ENCODE assay signal across 8 cellular contexts in the genomic region with DNA sequence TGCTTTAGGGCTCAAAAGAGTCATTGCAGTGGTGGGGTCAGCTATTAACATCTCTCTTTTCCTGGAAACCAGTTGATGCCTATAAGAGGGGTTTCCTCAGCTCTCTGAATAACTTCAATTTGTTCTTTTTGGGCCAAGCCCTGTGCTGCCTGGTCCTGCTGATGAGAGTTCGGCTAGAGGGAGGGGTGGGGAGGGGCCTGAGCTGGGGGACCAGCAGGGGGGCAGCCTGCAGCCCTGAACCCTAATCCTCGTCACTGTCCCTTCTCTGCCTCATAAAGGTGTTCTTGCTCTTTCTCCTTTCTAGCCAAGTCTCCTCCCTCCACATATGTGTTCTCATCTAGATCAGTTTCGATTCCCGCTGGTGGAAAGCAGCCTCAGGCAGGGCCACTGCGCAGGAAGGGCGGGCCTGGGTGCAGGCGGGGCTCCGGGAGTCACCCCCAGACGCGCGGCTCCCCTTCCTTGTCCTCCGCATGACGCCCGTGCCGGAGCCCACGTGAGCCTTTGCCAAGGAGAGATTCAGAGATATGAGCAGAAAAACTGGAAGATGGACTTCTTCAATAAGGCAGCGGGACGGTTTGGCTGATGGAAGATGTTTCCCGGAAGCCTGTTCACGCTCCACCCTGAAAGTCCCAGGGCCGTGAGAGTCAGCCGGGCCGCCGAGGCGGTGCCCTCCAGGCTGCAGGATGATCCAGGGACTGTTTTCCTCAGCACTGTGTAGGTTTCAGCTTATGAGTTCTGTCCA. TPM values are rescaled to one million over a fixed set of nuclear protein-coding genes. Genes with fewer than 3 reads are reported as not detected.
DNase-seq lines count a peak whose midpoint lies in the region; ATAC-seq and TF ChIP-seq lines count a peak whose summit lies in the region.

No MANE protein-coding gene starts in this region.

- TF ChIP-seq RAD21 in IMR-90 (IDR thresholded peaks at IDR 0.05; ENCODE audit: low read length), result no peak

- H3K79me2 ChIP-seq in fibroblast of lung (ENCODE audit: control insufficient read depth, insufficient read depth, low read length), result no peaks in the 10 kb centered on the region

- peak overlapping the region; percentile 97; the same call in 1 of the 2 replicates for H3K23ac ChIP-seq in IMR-90 (ENCODE audit: low read depth, low read length)

- peak overlapping the region; percentile 99 for H3K14ac ChIP-seq in IMR-90 (replicated peaks; ENCODE audit: low read depth, low read length)

- H3K4me1 ChIP-seq in Caco-2 (peaks cover 8% of the 10 kb centered on the region; the same call in 1 of the 2 replicates), IMR-90 (ENCODE audit: control insufficient read depth, insufficient read depth, low read length) (0 out of 2 replicates have a peak, but pooled peaks cover 2% of the 10 kb centered on the region), fibroblast of lung (ENCODE audit: control insufficient read depth, extremely low read depth, insufficient read depth, low read length) (no peaks in the 10 kb centered on the region)
- H3K4me1 ChIP-seq in naive thymus-derived CD4-positive, alpha-beta T cell (ENCODE audit: control insufficient read depth in 2 of 2, insufficient read depth in 2 of 2, low read length in 2 of 2), result peaks cover 6 to 7% of the 10 kb centered on the region in 2 donors

- H3K9ac ChIP-seq in IMR-90 (ENCODE audit: low read depth, low read length), result peak overlapping the region; percentile 61
- H3K9ac ChIP-seq in fibroblast of lung (ENCODE audit: insufficient read depth, low read length), result peak overlapping the region; percentile 74

- H3K9me1 ChIP-seq in IMR-90 (ENCODE audit: insufficient read depth, low read length), result peaks cover 2% of the 10 kb centered on the region; the same call in 1 of the 2 replicates

- no peaks in the 10 kb centered on the region for H4K20me1 ChIP-seq in IMR-90 (ENCODE audit: insufficient read depth, low read length)
- no peaks in the 10 kb centered on the region for H4K20me1 ChIP-seq in fibroblast of lung (ENCODE audit: control insufficient read depth, extremely low read depth, insufficient read depth, low read length)

- peak overlapping the region; percentile 94 for H2BK120ac ChIP-seq in IMR-90 (ENCODE audit: low read depth, low read length)

- peaks cover 0 to 5% of the 10 kb centered on the region in 2 experiments; a peak in 2 of 4 replicates for H3K79me1 ChIP-seq in IMR-90 (ENCODE audit: low read depth in 1 of 2, low read length in 2 of 2)

- no peaks in the 10 kb centered on the region for H3K27me3 ChIP-seq in Caco-2 (replicated peaks; ENCODE audit: control insufficient read depth, insufficient read depth, low read length)
- no peaks in the 10 kb centered on the region for H3K27me3 ChIP-seq in IMR-90 (ENCODE audit: control insufficient read depth, insufficient read depth, low read length)
- no peaks in the 10 kb centered on the region for H3K27me3 ChIP-seq in fibroblast of lung (ENCODE audit: control insufficient read depth, insufficient read depth, low read length)
- no peaks in the 10 kb centered on the region for H3K27me3 ChIP-seq in naive thymus-derived CD4-positive, alpha-beta T cell (ENCODE audit: control insufficient read depth in 2 of 2, insufficient read depth in 2 of 2, low read length in 2 of 2)

- BruUV-seq in Caco-2 (replicated peaks; lab: Mats Ljungman, UMichigan), result no TSS peak
- BruUV-seq in IMR-90 (replicated peaks; lab: Mats Ljungman, UMichigan), result no TSS peak

- POLR2A ChIA-PET in Caco-2 (lab: Charles Lee) (interaction anchor here (0.6 kb wide), 1 partner anchor 11 kb away, joined by 3 read pairs; no protein-coding TSS in a partner anchor), IMR-90 (lab: Charles Lee; ENCODE audit: unreplicated experiment) (interaction anchor here (0.7 kb wide), 1 partner anchor 120 kb away, joined by 4 read pairs; the partner anchor contains the start of gene LRRC37B)
- POLR2A ChIA-PET in naive thymus-derived CD4-positive, alpha-beta T cell (lab: Charles Lee), result interaction anchor here (1.0 to 5.6 kb wide), 5 partner anchors 12 to 120 kb away, joined by 3 to 45 read pairs (median 5); partner anchors contain the start of genes LRRC37B and RHOT1

- dilution Hi-C loops in IMR-90 (cut with HindIII; ENCODE audit: low sequenced_read_pairs, unreplicated experiment), result no loop called here

- peak overlapping the region; percentile 99 for H3K4ac ChIP-seq in IMR-90 (ENCODE audit: low read depth, low read length)

- peak overlapping the region; percentile 49 for H3K27ac Mint-ChIP-seq in Caco-2 (ENCODE audit: unreplicated experiment)
- peak overlapping the region; percentile 91 for H3K27ac Mint-ChIP-seq in activated T-helper 1 cell treated with anti-CD3 and anti-CD28 coated beads, Interleukin-12 subunit alpha, Interleukin-12 subunit beta, Interleukin-2, Interleukin-4 antibody, amounts not matched to agents 30 ng/mL and 10 ng/mL and 1 ng/mL, durations not matched to agents 14 hours and 24 hours and 36 hours
- H3K27ac Mint-ChIP-seq in naive thymus-derived CD4-positive, alpha-beta T cell, result peak overlapping the region; percentile 96 to 100 (median 97)
- peak overlapping the region; percentile 93 for H3K27ac Mint-ChIP-seq in stimulated activated naive B cell treated with anti-CD40 and anti-IgM and Interleukin-4, amounts not matched to agents 10 μg/mL and 1 μg/mL and 100 μg/mL, for 72 hours

- peak overlapping the region; percentile 91 for H4K91ac ChIP-seq in IMR-90 (ENCODE audit: insufficient read depth, low read depth, low read length)

- TF ChIP-seq POLR2A in IMR-90 (IDR thresholded peaks at IDR 0.05; ENCODE audit: low read depth, low read length), result no peak; the same call in 1 of the 2 replicates

- H3K4me3 Mint-ChIP-seq in Caco-2 (ENCODE audit: unreplicated experiment), result peak overlapping the region; percentile 83
- H3K4me3 Mint-ChIP-seq in activated T-helper 1 cell treated with anti-CD3 and anti-CD28 coated beads, Interleukin-12 subunit alpha, Interleukin-12 subunit beta, Interleukin-2, Interleukin-4 antibody, amounts not matched to agents 30 ng/mL and 10 ng/mL and 1 ng/mL, durations not matched to agents 14 hours and 24 hours and 36 hours, result peak overlapping the region; percentile 93
- peak overlapping the region; percentile 94 to 99 (median 96) for H3K4me3 Mint-ChIP-seq in naive thymus-derived CD4-positive, alpha-beta T cell
- H3K4me3 Mint-ChIP-seq in stimulated activated naive B cell treated with anti-CD40 and anti-IgM and Interleukin-4, amounts not matched to agents 10 μg/mL and 1 μg/mL and 100 μg/mL, for 72 hours, result peak overlapping the region; percentile 91 to 95

- peak overlapping the region; percentile 95 for H2AK9ac ChIP-seq in IMR-90 (replicated peaks; ENCODE audit: low read depth, low read length, poor library complexity)

- WGBS in IMR-90 (ENCODE audit: extremely low coverage in 2 of 2, insufficient read length in 1 of 2), 2 experiments, result 0% methylated on average over 7 of the region's 25 CpGs; no CpG with 5 or more reads in 1 of the 2 experiments

- ATAC-seq in GM21447 (IDR thresholded peaks at IDR 0.05; ENCODE audit: unreplicated experiment) (peak; percentile 94), IMR-90 (ENCODE audit: low read depth) (peak; percentile 98)
- ATAC-seq in naive thymus-derived CD4-positive, alpha-beta T cell, result peak; percentile 100
- ATAC-seq in stimulated activated naive B cell treated with anti-CD40 and anti-IgM and Interleukin-4, amounts not matched to agents 10 μg/mL and 1 μg/mL and 100 μg/mL, for 72 hours (replicated peaks), result peak; percentile 98 to 99

- DNase-seq in Caco-2 (peak; percentile 72 to 78), IMR-90 (peak; percentile 54), RPMI7951 (ENCODE audit: low read depth) (peak; percentile 83), fibroblast of lung (ENCODE audit: low read depth in 2 of 2) (peak; percentile 71)
- DNase-seq in activated T-helper 1 cell treated with anti-CD3 and anti-CD28 coated beads, Interleukin-12 subunit alpha, Interleukin-12 subunit beta, Interleukin-2, Interleukin-4 antibody, amounts not matched to agents 30 ng/mL and 10 ng/mL and 1 ng/mL, durations not matched to agents 14 hours and 24 hours and 36 hours (ENCODE audit: low spot score), result peak; percentile 85
- peak; percentile 63 to 85 (median 82) for DNase-seq in naive thymus-derived CD4-positive, alpha-beta T cell
- DNase-seq in stimulated activated naive B cell treated with anti-CD40 and anti-IgM and Interleukin-4, amounts not matched to agents 10 μg/mL and 1 μg/mL and 100 μg/mL, for 72 hours, result peak; percentile 65

- no peaks in the 10 kb centered on the region for H3K9me3 Mint-ChIP-seq in Caco-2 (ENCODE audit: unreplicated experiment)
- H3K9me3 Mint-ChIP-seq in activated T-helper 1 cell treated with anti-CD3 and anti-CD28 coated beads, Interleukin-12 subunit alpha, Interleukin-12 subunit beta, Interleukin-2, Interleukin-4 antibody, amounts not matched to agents 30 ng/mL and 10 ng/mL and 1 ng/mL, durations not matched to agents 14 hours and 24 hours and 36 hours, result no peaks in the 10 kb centered on the region
- H3K9me3 Mint-ChIP-seq in naive thymus-derived CD4-positive, alpha-beta T cell, result no peaks in the 10 kb centered on the region
- H3K9me3 Mint-ChIP-seq in stimulated activated naive B cell treated with anti-CD40 and anti-IgM and Interleukin-4, amounts not matched to agents 10 μg/mL and 1 μg/mL and 100 μg/mL, for 72 hours, result peaks cover 0 to 2% of the 10 kb centered on the region in 2 donors

- peak overlapping the region; percentile 87 for H4K5ac ChIP-seq in IMR-90 (ENCODE audit: low read depth, low read length)

- H4K8ac ChIP-seq in IMR-90 (ENCODE audit: low read depth in 2 of 2, low read length in 2 of 2), result peak overlapping the region; percentile 86 to 95

- peak overlapping the region; percentile 98 for H2AFZ ChIP-seq in IMR-90 (replicated peaks; ENCODE audit: low read length, poor library complexity)
- H2AFZ ChIP-seq in fibroblast of lung (ENCODE audit: low read length), result peak overlapping the region; percentile 85

- TF ChIP-seq CTCF in Caco-2 (IDR thresholded peaks at IDR 0.05; ENCODE audit: insufficient read depth in 1 of 2, low read depth in 1 of 2, low read length in 1 of 2, severe bottlenecking in 1 of 2, unreplicated experiment in 1 of 2) (no peak), IMR-90 (conservative IDR thresholded peaks at IDR 0.05; ENCODE audit: low read depth, low read length) (no peak), fibroblast of lung (conservative IDR thresholded peaks at IDR 0.05 in 1 of 2, IDR thresholded peaks at IDR 0.05 in 1 of 2; ENCODE audit: low read depth in 1 of 2, low read length in 2 of 2) (no peak)

- H3K27ac ChIP-seq in IMR-90 (ENCODE audit: insufficient read depth, low read length), result peak overlapping the region; percentile 59
- peak overlapping the region; percentile 75 for H3K27ac ChIP-seq in fibroblast of lung (ENCODE audit: insufficient read depth, low read length)
- H3K27ac ChIP-seq in naive thymus-derived CD4-positive, alpha-beta T cell (ENCODE audit: low read depth, low read length), result peak overlapping the region; percentile 89

- peak overlapping the region; percentile 76; the same call in 1 of the 3 replicates for H2BK15ac ChIP-seq in IMR-90 (ENCODE audit: low read depth, low read length)

- H3K9me3 ChIP-seq in Caco-2, result no peaks in the 10 kb centered on the region
- H3K9me3 ChIP-seq in IMR-90 (ENCODE audit: control insufficient read depth, insufficient read depth, low read length), result no peaks in the 10 kb centered on the region
- H3K9me3 ChIP-seq in fibroblast of lung (ENCODE audit: control insufficient read depth, insufficient read depth, low read depth, low read length), result no peaks in the 10 kb centered on the region
- no peaks in the 10 kb centered on the region for H3K9me3 ChIP-seq in naive thymus-derived CD4-positive, alpha-beta T cell (ENCODE audit: control insufficient read depth in 2 of 3, low read length in 3 of 3)

- no peaks in the 10 kb centered on the region for H3K4me1 Mint-ChIP-seq in Caco-2 (ENCODE audit: low read depth, unreplicated experiment)
- H3K4me1 Mint-ChIP-seq in activated T-helper 1 cell treated with anti-CD3 and anti-CD28 coated beads, Interleukin-12 subunit alpha, Interleukin-12 subunit beta, Interleukin-2, Interleukin-4 antibody, amounts not matched to agents 30 ng/mL and 10 ng/mL and 1 ng/mL, durations not matched to agents 14 hours and 24 hours and 36 hours (ENCODE audit: low read depth), result peaks cover 25% of the 10 kb centered on the region
- H3K4me1 Mint-ChIP-seq in naive thymus-derived CD4-positive, alpha-beta T cell, result peaks cover 7 to 38% (median 26%) of the 10 kb centered on the region in 7 donors
- peaks cover 8 to 11% of the 10 kb centered on the region in 2 donors for H3K4me1 Mint-ChIP-seq in stimulated activated naive B cell treated with anti-CD40 and anti-IgM and Interleukin-4, amounts not matched to agents 10 μg/mL and 1 μg/mL and 100 μg/mL, for 72 hours

- H3K4me2 ChIP-seq in IMR-90 (ENCODE audit: low read depth, low read length) (peak overlapping the region; percentile 86), fibroblast of lung (ENCODE audit: extremely low read depth, insufficient read depth, low read length) (peak overlapping the region; percentile 91)

- H2BK5ac ChIP-seq in IMR-90 (ENCODE audit: low read depth, low read length, poor library complexity, severe bottlenecking), result peak overlapping the region; percentile 46

- no peak overlapping the region for H2AK5ac ChIP-seq in IMR-90 (ENCODE audit: low read depth, low read length)

- H3K18ac ChIP-seq in IMR-90 (ENCODE audit: low read depth, low read length), result peak overlapping the region; percentile 35

- peak overlapping the region; percentile 58 for H3K4me3 ChIP-seq in Caco-2 (ENCODE audit: low read depth, low read length)
- H3K4me3 ChIP-seq in IMR-90 (ENCODE audit: insufficient read depth, low read depth, low read length), result peak overlapping the region; percentile 56
- H3K4me3 ChIP-seq in fibroblast of lung (replicated peaks in 1 of 4; ENCODE audit: control extremely low read depth in 1 of 4, insufficient read depth in 1 of 4, low read depth in 3 of 4, low read length in 4 of 4), result peak overlapping the region; percentile 33 to 81 (median 70)
- peak overlapping the region; percentile 81 for H3K4me3 ChIP-seq in naive thymus-derived CD4-positive, alpha-beta T cell (ENCODE audit: low read length)

- in situ Hi-C loops in IMR-90 (cut with MboI; ENCODE audit: low sequenced_read_pairs), result no loop called here

- CTCF ChIA-PET in Caco-2 (lab: Charles Lee) (no interaction called here), IMR-90 (lab: Yijun Ruan, JAX) (no interaction called here)
- CTCF ChIA-PET in naive thymus-derived CD4-positive, alpha-beta T cell (lab: Charles Lee), result interaction anchor here (0.6 to 4.8 kb wide), 5 partner anchors 9 to 208 kb away, joined by 4 to 28 read pairs (median 7); no protein-coding TSS in a partner anchor

- H3K27me3 Mint-ChIP-seq in Caco-2 (ENCODE audit: insufficient read depth, unreplicated experiment), result no peaks in the 10 kb centered on the region
- H3K27me3 Mint-ChIP-seq in activated T-helper 1 cell treated with anti-CD3 and anti-CD28 coated beads, Interleukin-12 subunit alpha, Interleukin-12 subunit beta, Interleukin-2, Interleukin-4 antibody, amounts not matched to agents 30 ng/mL and 10 ng/mL and 1 ng/mL, durations not matched to agents 14 hours and 24 hours and 36 hours (ENCODE audit: insufficient read depth), result peaks cover 2% of the 10 kb centered on the region
- H3K27me3 Mint-ChIP-seq in naive thymus-derived CD4-positive, alpha-beta T cell, result no peaks in the 10 kb centered on the region
- no peaks in the 10 kb centered on the region for H3K27me3 Mint-ChIP-seq in stimulated activated naive B cell treated with anti-CD40 and anti-IgM and Interleukin-4, amounts not matched to agents 10 μg/mL and 1 μg/mL and 100 μg/mL, for 72 hours

- H2BK20ac ChIP-seq in IMR-90 (ENCODE audit: low read depth, low read length), result peak overlapping the region; percentile 74; the same call in 1 of the 2 replicates

- no peaks in the 10 kb centered on the region for H3K36me3 Mint-ChIP-seq in Caco-2 (ENCODE audit: insufficient read depth, unreplicated experiment)
- H3K36me3 Mint-ChIP-seq in activated T-helper 1 cell treated with anti-CD3 and anti-CD28 coated beads, Interleukin-12 subunit alpha, Interleukin-12 subunit beta, Interleukin-2, Interleukin-4 antibody, amounts not matched to agents 30 ng/mL and 10 ng/mL and 1 ng/mL, durations not matched to agents 14 hours and 24 hours and 36 hours (ENCODE audit: low read depth), result peaks cover 5% of the 10 kb centered on the region
- H3K36me3 Mint-ChIP-seq in naive thymus-derived CD4-positive, alpha-beta T cell, result peaks cover 0 to 16% (median 4%) of the 10 kb centered on the region in 5 donors
- H3K36me3 Mint-ChIP-seq in stimulated activated naive B cell treated with anti-CD40 and anti-IgM and Interleukin-4, amounts not matched to agents 10 μg/mL and 1 μg/mL and 100 μg/mL, for 72 hours, result peaks cover 0 to 5% of the 10 kb centered on the region in 2 donors

- H3K36me3 ChIP-seq in Caco-2 (ENCODE audit: control insufficient read depth, insufficient read depth, low read length) (no peaks in the 10 kb centered on the region), IMR-90 (ENCODE audit: control insufficient read depth, insufficient read depth, low read length) (no peaks in the 10 kb centered on the region), fibroblast of lung (ENCODE audit: control insufficient read depth, insufficient read depth, low read length) (no peaks in the 10 kb centered on the region)
- H3K36me3 ChIP-seq in naive thymus-derived CD4-positive, alpha-beta T cell (ENCODE audit: control insufficient read depth in 2 of 3, insufficient read depth in 3 of 3, low read length in 3 of 3), result no peaks in the 10 kb centered on the region

- intact Hi-C loops in Caco-2 (cut with micrococcal nuclease; ENCODE audit: unreplicated experiment), result no loop called here
- intact Hi-C loops in IMR-90 (cut with micrococcal nuclease), result no loop called here
- intact Hi-C loops in activated T-helper 1 cell treated with anti-CD3 and anti-CD28 coated beads, Interleukin-12 subunit alpha, Interleukin-12 subunit beta, Interleukin-2, Interleukin-4 antibody, amounts not matched to agents 30 ng/mL and 10 ng/mL and 1 ng/mL, durations not matched to agents 14 hours and 24 hours and 36 hours (cut with micrococcal nuclease), result loop anchor here (1.0 kb wide), 1 partner anchor 15 kb away; the partner anchor contains the start of gene RHOT1
- intact Hi-C loops in naive thymus-derived CD4-positive, alpha-beta T cell (cut with micrococcal nuclease), result loop anchor here (1.0 to 5.0 kb wide), 4 partner anchors 12 to 50 kb away; no protein-coding TSS in a partner anchor

- peak overlapping the region; percentile 93 for H3K56ac ChIP-seq in IMR-90 (ENCODE audit: extremely low read depth, insufficient read depth, low read length)

RNA-seq across cellular contexts. Expression of gene RHOT1, which starts 15.0 kb away (rescaled TPM):
- 31.8 and 33.3 TPM in 2 replicates for total RNA-seq in Caco-2 (2022)
- 27.4 and 40.5 TPM in 2 replicates for total RNA-seq in IMR-90 (2012; rRNA removed)
- polyA plus RNA-seq in IMR-90 (2012; rRNA removed), result 23.7 and 27.6 TPM in 2 replicates
- polyA plus RNA-seq in IMR-90 (2012; cell fraction: cytosol; rRNA removed), result 4.1 and 5.2 TPM in 2 replicates
- polyA plus RNA-seq in IMR-90 (2012; cell fraction: nucleus; rRNA removed; ENCODE audit: low replicate concordance), result 2.4 and 23.1 TPM in 2 replicates
- total RNA-seq in RPMI7951 (2014; rRNA removed; shearing (Covaris generic)), result 34.5 and 43.4 TPM in 2 replicates
- total RNA-seq in activated T-helper 1 cell treated with anti-CD3 and anti-CD28 coated beads, Interleukin-12 subunit alpha, Interleukin-12 subunit beta, Interleukin-2, Interleukin-4 antibody, amounts not matched to agents 30 ng/mL and 10 ng/mL and 1 ng/mL, durations not matched to agents 14 hours and 24 hours and 36 hours, result 25.9 and 27.2 TPM in 2 replicates
- 44.7 and 58.8 TPM in 2 replicates for total RNA-seq in fibroblast of lung
- polyA plus RNA-seq in fibroblast of lung, result 41.3 and 45.6 TPM in 2 replicates
- 19.2 and 20.2 TPM in 2 replicates for polyA plus RNA-seq in fibroblast of lung (2012)
- 7.0 and 17.9 TPM in 2 replicates for polyA minus RNA-seq in fibroblast of lung (ENCODE audit: low replicate concordance)
- total RNA-seq in naive thymus-derived CD4-positive, alpha-beta T cell, result 10 to 100 TPM; 24.3 to 31.7 (median 29.3) TPM
- 10 to 100 TPM; 28.5 to 29.6 TPM for polyA plus RNA-seq in naive thymus-derived CD4-positive, alpha-beta T cell

Comparison
In these comparisons a context has a peak if more than half of its experiments do, and no peak if none do; other contexts are left out.
1. Peak in every context shown above with its lines: DNase-seq, ATAC-seq, H3K4me3 ChIP-seq and H3K27ac ChIP-seq.
2. intact Hi-C loops: an anchor here in activated T-helper 1 cell treated with anti-CD3 and anti-CD28 coated beads, Interleukin-12 subunit alpha, Interleukin-12 subunit beta, Interleukin-2, Interleukin-4 antibody, amounts not matched to agents 30 ng/mL and 10 ng/mL and 1 ng/mL, durations not matched to agents 14 hours and 24 hours and 36 hours (1.0 kb wide) and naive thymus-derived CD4-positive, alpha-beta T cell (1.0 to 5.0 kb wide); none called in Caco-2 and IMR-90.